19 cellular contexts compared by ENCODE assay signal in genomic region chr13:44619651-44620050, GRCh38.
"Had no signal": no experiment of that assay in that cellular context is flagged by ENCODE, and none has a peak within 500 bp of the region (broad histone marks: within the 10 kb centered on the region; RNA-seq: fewer than 3 reads in every experiment).

No MANE protein-coding gene starts in this region.

- DNase-seq: KBM-7; MV-4-11; NCI-H1048; NCI-H1105; NCI-H1417; NCI-H1436 treated with DMSO at 0.1 percent for 48 hours; NCI-H1694; NCI-H1930; NCI-H2081; NCI-H2107; NCI-H2227 treated with DMSO at 0.1 percent for 48 hours; NCI-H524; NCI-H526 treated with DMSO at 0.1 percent for 48 hours; NCI-H748 treated with DMSO at 0.1 percent for 48 hours; NK-92 treated with Interleukin-12 subunit alpha and Interleukin-12 subunit beta, amount 100 ng/mL, for 24 hours; SHP77 had no signal

- ATAC-seq: Panc1, PC-3 had no signal

- H3K27ac ChIP-seq: RWPE1 had no signal
